In the genomic region with DNA sequence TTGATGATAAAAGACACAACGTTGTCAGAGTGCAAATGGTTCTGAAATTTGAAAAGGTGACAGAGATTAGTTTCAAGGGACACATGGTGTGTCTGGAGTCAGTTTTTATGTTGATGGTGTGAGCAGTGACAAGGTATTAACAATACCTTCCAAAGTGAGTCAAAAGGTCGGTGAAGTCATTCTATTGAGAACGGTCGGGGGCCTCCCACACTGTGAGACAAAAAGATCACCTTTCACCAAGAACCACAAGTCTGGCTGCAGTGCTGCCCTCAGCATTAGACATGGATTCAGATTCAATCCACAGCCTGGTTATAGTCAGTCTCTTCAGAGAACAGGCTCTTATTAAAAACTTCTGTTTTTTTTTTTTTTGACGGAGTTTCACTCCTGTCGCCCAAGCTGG, we compare ENCODE assay signal across 29 cellular contexts.
"Had no signal": no experiment of that assay in that cellular context is flagged by ENCODE, and none has a peak within 500 bp of the region (broad histone marks: within the 10 kb centered on the region; RNA-seq: fewer than 3 reads in every experiment).

No MANE protein-coding gene starts in this region.

- H3K4me1 Mint-ChIP-seq: endodermal cell, natural killer cell had no signal

- H3K27me3 Mint-ChIP-seq: dendritic cell treated with granulocyte-macrophage colony-stimulating factor and Interleukin-4, amounts not matched to agents 40 ng/mL and 50 ng/mL, for 4 days; type B pancreatic cell had no signal

- H3K4me3 ChIP-seq: colonic mucosa, esophagus muscularis mucosa, gastroesophageal sphincter, heart left ventricle, hepatocyte, lower lobe of right lung, pancreas, right atrium auricular region, smooth muscle cell, testis, tibial artery had no signal

- H3K27me3 ChIP-seq: colonic mucosa, esophagus muscularis mucosa, foreskin keratinocyte, gastroesophageal sphincter, heart left ventricle, hepatocyte, neutrophil, pancreas, right atrium auricular region, testis, tibial artery had no signal

- H3K4me3 Mint-ChIP-seq: dendritic cell treated with granulocyte-macrophage colony-stimulating factor and Interleukin-4, amounts not matched to agents 40 ng/mL and 50 ng/mL, for 4 days; endodermal cell; natural killer cell; type B pancreatic cell had no signal

- H3K27ac ChIP-seq: colonic mucosa, esophagus muscularis mucosa, foreskin keratinocyte, gastroesophageal sphincter, heart left ventricle, hepatocyte, lower lobe of right lung, neutrophil, pancreas, right atrium auricular region, testis, tibial artery had no signal

- H3K36me3 ChIP-seq: colonic mucosa, lower lobe of right lung, neutrophil, pancreas had no signal

- H3K9me3 ChIP-seq: pancreas, testis had no signal

- ATAC-seq: foreskin keratinocyte, gastroesophageal sphincter, heart left ventricle, left ventricle myocardium superior, lower lobe of right lung, natural killer cell, pancreas, sciatic nerve had no signal

- H3K4me1 ChIP-seq: colonic mucosa, esophagus muscularis mucosa, foreskin keratinocyte, gastroesophageal sphincter, heart left ventricle, lower lobe of right lung, pancreas, right atrium auricular region, testis, tibial artery had no signal

- FAIRE-seq: endothelial cell of umbilical vein, pancreas had no signal

- H3K27ac Mint-ChIP-seq: dendritic cell treated with granulocyte-macrophage colony-stimulating factor and Interleukin-4, amounts not matched to agents 40 ng/mL and 50 ng/mL, for 4 days; endodermal cell; immature natural killer cell; natural killer cell; type B pancreatic cell had no signal

- DNase-seq: colonic mucosa; effector CD8-positive, alpha-beta T cell; endodermal cell; foreskin keratinocyte; heart left ventricle; immature natural killer cell; islet precursor cell; left ventricle myocardium superior; lower lobe of right lung; natural killer cell; pancreas; stimulated activated CD4-positive, alpha-beta T cell treated with anti-CD3 and anti-CD28 coated beads, Interleukin-12 subunit alpha, Interleukin-12 subunit beta, amount 100 ng/mL, for 4 hours; stimulated activated CD4-positive, alpha-beta T cell treated with anti-CD3 and anti-CD28 coated beads, Interleukin-1b, Interleukin-23, amount 100 ng/mL, for 48 hours; stimulated activated CD4-positive, alpha-beta T cell treated with anti-CD3 and anti-CD28 coated beads, Interleukin-4, amount 100 ng/mL, for 1 hour; stimulated activated CD8-positive, alpha-beta memory T cell treated with anti-CD3 and anti-CD28 coated beads, Interleukin-4, amount 100 ng/mL, for 48 hours; stimulated activated naive CD4-positive, alpha-beta T cell; substantia nigra; testis; tibial artery had no signal
